Comparison of ENCODE assay signal across 9 cellular contexts in genomic region chr2:5696351-5696740, GRCh38. TPM values are rescaled to one million over a fixed set of nuclear protein-coding genes. Genes with fewer than 3 reads are reported as not detected.
DNase-seq lines count a peak whose midpoint lies in the region; ATAC-seq and TF ChIP-seq lines count a peak whose summit lies in the region.
"Had no signal": no experiment of that assay in that cellular context is flagged by ENCODE, and none has a peak within 500 bp of the region (broad histone marks: within the 10 kb centered on the region; RNA-seq: fewer than 3 reads in every experiment).

No MANE protein-coding gene starts in this region.

- peaks cover 3% of the 10 kb centered on the region for H3K79me1 ChIP-seq in neuronal stem cell (ENCODE audit: low read depth, low read length)

- peak; percentile 36 for DNase-seq in COR-L47 (lab: John Stamatoyannopoulos, UW)
- no peak for DNase-seq in epithelial cell of proximal tubule (ENCODE audit: low read depth)
- no peak for DNase-seq in neuronal stem cell (ENCODE audit: low spot score)
- no peak for DNase-seq in left colon
- no peak for DNase-seq in LoVo (ENCODE audit: low spot score)
- DNase-seq in activated CD4-positive, alpha-beta T cell treated with anti-CD3 and anti-CD28 coated beads for 4 hours: no peak
- DNase-seq: activated T-cell treated with anti-CD3 and anti-CD28 coated beads, Interleukin-2, amount 50 U/mL, for 24 hours had no signal

- WGBS in neuronal stem cell (ENCODE audit: extremely low coverage in 2 of 2, insufficient read length in 2 of 2, insufficient replicate concordance in 1 of 2), 2 donors: no CpG with 5 or more reads among the region's 49 CpGs

- no peaks in the 10 kb centered on the region for H4K20me1 ChIP-seq in KMS-11 (ENCODE audit: insufficient read depth)

- no peak overlapping the region for H2AK5ac ChIP-seq in neuronal stem cell (ENCODE audit: low read depth, low read length)

- no peaks in the 10 kb centered on the region for H3K36me3 ChIP-seq in KMS-11 (ENCODE audit: insufficient read depth)
- peaks cover 17 to 75% of the 10 kb centered on the region in 2 donors for H3K36me3 ChIP-seq in neuronal stem cell (replicated peaks in 1 of 2; ENCODE audit: control insufficient read depth in 2 of 2, insufficient read depth in 2 of 2, low read length in 2 of 2)

- H3K4me1 ChIP-seq in KMS-11 (ENCODE audit: low read depth, poor library complexity, severe bottlenecking): no peaks in the 10 kb centered on the region
- peaks cover 7 to 14% of the 10 kb centered on the region in 2 donors for H3K4me1 ChIP-seq in neuronal stem cell (ENCODE audit: control insufficient read depth in 2 of 2, insufficient read depth in 1 of 2, low read depth in 1 of 2, low read length in 2 of 2)

- no peaks in the 10 kb centered on the region for H3K9me3 ChIP-seq in neuronal stem cell (replicated peaks in 1 of 2; ENCODE audit: control insufficient read depth in 2 of 2, insufficient read depth in 1 of 2, low read depth in 1 of 2, low read length in 2 of 2)

- intact Hi-C loops in left colon (cut with DNase I, micrococcal nuclease): no loop called here

- H2BK12ac ChIP-seq in neuronal stem cell (ENCODE audit: low read length): no peak overlapping the region

- peak overlapping the region; percentile 98 for H2BK5ac ChIP-seq in neuronal stem cell (ENCODE audit: low read length)

- H2BK120ac ChIP-seq in neuronal stem cell (ENCODE audit: low read depth, low read length): no peak overlapping the region

- no peak overlapping the region for H4K91ac ChIP-seq in neuronal stem cell (ENCODE audit: low read depth, low read length, poor library complexity)

- no peak overlapping the region for H4K8ac ChIP-seq in neuronal stem cell (ENCODE audit: low read depth, low read length)

- H3K18ac ChIP-seq in neuronal stem cell (ENCODE audit: low read length): peak overlapping the region; percentile 93

- TF ChIP-seq CTCF in KMS-11 (conservative IDR thresholded peaks at IDR 0.05; ENCODE audit: low read depth, low read length): no peak
- TF ChIP-seq CTCF in epithelial cell of proximal tubule (conservative IDR thresholded peaks at IDR 0.05; ENCODE audit: low read depth, low read length): no peak

- H3K27ac ChIP-seq in KMS-11 (peak overlapping the region; percentile 93), neuronal stem cell (replicated peaks; ENCODE audit: low read length) (peak overlapping the region; percentile 87)

- H2AFZ ChIP-seq in KMS-11 (ENCODE audit: low read depth) (no peak overlapping the region), neuronal stem cell (ENCODE audit: low read length) (no peak overlapping the region)

- H3K4me2 ChIP-seq in KMS-11 (no peak overlapping the region; the same call in 1 of the 2 replicates), neuronal stem cell (ENCODE audit: insufficient read depth, low read length, poor library complexity, severe bottlenecking) (peak overlapping the region; percentile 40)

- peak overlapping the region; percentile 76 for H3K14ac ChIP-seq in neuronal stem cell (ENCODE audit: low read length)

- ATAC-seq in left colon: no peak
- ATAC-seq in GM19397 (IDR thresholded peaks at IDR 0.05; ENCODE audit: unreplicated experiment): no peak

- H3K4ac ChIP-seq in neuronal stem cell (ENCODE audit: low read length): no peak overlapping the region

- H3K4me3 ChIP-seq in KMS-11 (IDR thresholded peaks at IDR 0.05; ENCODE audit: insufficient read depth, low read depth, low read length) (no peak overlapping the region), epithelial cell of proximal tubule (ENCODE audit: low read depth, low read length) (peak overlapping the region; percentile 31), neuronal stem cell (ENCODE audit: low read length in 2 of 2) (peak overlapping the region; percentile 71 to 98)

- peak overlapping the region; percentile 93 for H3K23ac ChIP-seq in neuronal stem cell (ENCODE audit: low read depth, low read length, poor library complexity)

- H3K27me3 ChIP-seq in KMS-11 (ENCODE audit: insufficient read depth, low read depth) (no peaks in the 10 kb centered on the region), neuronal stem cell (ENCODE audit: control insufficient read depth in 3 of 3, insufficient read depth in 3 of 3, low read depth in 1 of 3, low read length in 3 of 3) (no peaks in the 10 kb centered on the region)

- H3K79me2 ChIP-seq in KMS-11 (ENCODE audit: insufficient read depth, low read depth): no peaks in the 10 kb centered on the region; the same call in 1 of the 2 replicates

- no peak overlapping the region for H2BK15ac ChIP-seq in neuronal stem cell (ENCODE audit: low read length)

- H3K9ac ChIP-seq in KMS-11 (peak overlapping the region; percentile 76), neuronal stem cell (ENCODE audit: low read depth, low read length, poor library complexity) (peak overlapping the region; percentile 97)

RNA-seq across cellular contexts. Expression of gene SOX11, which starts 4.2 kb away (rescaled TPM):
- 10.1 and 17.1 TPM in 2 replicates for total RNA-seq in epithelial cell of proximal tubule
- polyA plus RNA-seq in neuronal stem cell (2013, experiment 1 of 2): 150 TPM
- polyA plus RNA-seq in neuronal stem cell (2013, experiment 2 of 2): 165 TPM
- total RNA-seq in left colon: under 1 TPM in 1 of 2 donors, not detected in 1; 0.78 TPM
